1 cellular context compared by ENCODE assay signal in genomic region chr9:132422574-132422973, GRCh38.
TF ChIP-seq lines count a peak whose summit lies in the region.

No MANE protein-coding gene starts in this region.

TF ChIP-seq in WTC11, 78 proteins besides CTCF, POLR2A, EP300 and RAD21 (continued from another document):
- no peak for TF ChIP-seq ATF6 (CRISPR knock-in tag; IDR thresholded peaks at IDR 0.05)
- TF ChIP-seq NFATC4 (CRISPR knock-in tag; IDR thresholded peaks at IDR 0.05): no peak
- no peak for TF ChIP-seq TEAD1 (CRISPR knock-in tag; IDR thresholded peaks at IDR 0.05)
- no peak for TF ChIP-seq TP53 (CRISPR knock-in tag; IDR thresholded peaks at IDR 0.05)
- no peak for TF ChIP-seq E2F1 (CRISPR knock-in tag; IDR thresholded peaks at IDR 0.05)
- no peak for TF ChIP-seq NR2C2 (CRISPR knock-in tag; IDR thresholded peaks at IDR 0.05)
- TF ChIP-seq NR3C1 (CRISPR knock-in tag; conservative IDR thresholded peaks at IDR 0.05; ENCODE audit: low read depth): no peak
